ENCODE assay signal across 1 cellular context in the genomic region with DNA sequence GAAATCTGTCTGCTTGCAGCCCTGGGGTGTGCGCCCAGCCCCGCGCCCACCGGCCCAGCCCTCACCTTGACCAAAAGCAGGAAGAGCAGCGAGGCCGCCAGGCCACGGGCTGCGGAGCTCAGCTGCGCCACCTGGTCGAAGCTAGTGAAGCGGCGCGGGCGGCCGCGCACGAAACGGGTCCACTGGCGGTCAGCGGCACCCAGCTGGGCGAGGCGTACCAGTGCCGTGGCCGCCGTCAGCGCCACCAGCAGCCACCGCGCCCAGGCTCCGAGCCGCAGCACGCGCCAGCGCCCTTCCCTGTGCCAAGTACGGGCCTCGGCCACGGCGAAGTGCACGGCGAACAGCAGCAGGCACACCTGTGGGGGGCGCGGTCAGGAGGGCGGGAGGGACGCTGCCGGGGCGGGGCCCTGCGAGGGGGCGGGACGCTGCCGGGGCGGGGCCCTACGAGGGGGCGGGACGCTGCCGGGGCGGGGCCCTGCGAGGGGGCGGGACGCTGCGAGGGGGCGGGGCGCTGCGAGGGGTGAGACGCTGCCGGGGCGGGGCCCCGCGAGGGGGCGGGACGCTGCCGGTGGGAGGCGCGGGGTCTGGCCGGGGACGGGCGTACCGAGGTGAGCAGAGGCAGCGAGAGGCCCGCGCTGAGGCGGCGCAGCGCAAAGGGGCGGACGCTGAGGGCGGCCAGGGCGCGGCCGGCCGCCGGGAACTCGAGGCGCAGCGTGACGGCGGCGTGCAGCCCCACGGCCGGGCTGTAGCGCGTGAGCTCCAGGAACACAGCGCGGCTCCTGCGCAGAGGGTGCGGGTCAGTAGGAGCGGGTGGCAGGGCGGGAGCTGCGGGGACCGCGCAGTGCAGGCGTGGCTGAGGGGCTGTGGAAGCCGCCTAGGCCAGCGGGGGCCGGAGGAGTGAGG.
TF ChIP-seq lines count a peak whose summit lies in the region.

No MANE protein-coding gene starts in this region.

TF ChIP-seq in GM23338, 12 proteins besides CTCF, POLR2A, EP300 and RAD21:
- TF ChIP-seq, protein P1, sequence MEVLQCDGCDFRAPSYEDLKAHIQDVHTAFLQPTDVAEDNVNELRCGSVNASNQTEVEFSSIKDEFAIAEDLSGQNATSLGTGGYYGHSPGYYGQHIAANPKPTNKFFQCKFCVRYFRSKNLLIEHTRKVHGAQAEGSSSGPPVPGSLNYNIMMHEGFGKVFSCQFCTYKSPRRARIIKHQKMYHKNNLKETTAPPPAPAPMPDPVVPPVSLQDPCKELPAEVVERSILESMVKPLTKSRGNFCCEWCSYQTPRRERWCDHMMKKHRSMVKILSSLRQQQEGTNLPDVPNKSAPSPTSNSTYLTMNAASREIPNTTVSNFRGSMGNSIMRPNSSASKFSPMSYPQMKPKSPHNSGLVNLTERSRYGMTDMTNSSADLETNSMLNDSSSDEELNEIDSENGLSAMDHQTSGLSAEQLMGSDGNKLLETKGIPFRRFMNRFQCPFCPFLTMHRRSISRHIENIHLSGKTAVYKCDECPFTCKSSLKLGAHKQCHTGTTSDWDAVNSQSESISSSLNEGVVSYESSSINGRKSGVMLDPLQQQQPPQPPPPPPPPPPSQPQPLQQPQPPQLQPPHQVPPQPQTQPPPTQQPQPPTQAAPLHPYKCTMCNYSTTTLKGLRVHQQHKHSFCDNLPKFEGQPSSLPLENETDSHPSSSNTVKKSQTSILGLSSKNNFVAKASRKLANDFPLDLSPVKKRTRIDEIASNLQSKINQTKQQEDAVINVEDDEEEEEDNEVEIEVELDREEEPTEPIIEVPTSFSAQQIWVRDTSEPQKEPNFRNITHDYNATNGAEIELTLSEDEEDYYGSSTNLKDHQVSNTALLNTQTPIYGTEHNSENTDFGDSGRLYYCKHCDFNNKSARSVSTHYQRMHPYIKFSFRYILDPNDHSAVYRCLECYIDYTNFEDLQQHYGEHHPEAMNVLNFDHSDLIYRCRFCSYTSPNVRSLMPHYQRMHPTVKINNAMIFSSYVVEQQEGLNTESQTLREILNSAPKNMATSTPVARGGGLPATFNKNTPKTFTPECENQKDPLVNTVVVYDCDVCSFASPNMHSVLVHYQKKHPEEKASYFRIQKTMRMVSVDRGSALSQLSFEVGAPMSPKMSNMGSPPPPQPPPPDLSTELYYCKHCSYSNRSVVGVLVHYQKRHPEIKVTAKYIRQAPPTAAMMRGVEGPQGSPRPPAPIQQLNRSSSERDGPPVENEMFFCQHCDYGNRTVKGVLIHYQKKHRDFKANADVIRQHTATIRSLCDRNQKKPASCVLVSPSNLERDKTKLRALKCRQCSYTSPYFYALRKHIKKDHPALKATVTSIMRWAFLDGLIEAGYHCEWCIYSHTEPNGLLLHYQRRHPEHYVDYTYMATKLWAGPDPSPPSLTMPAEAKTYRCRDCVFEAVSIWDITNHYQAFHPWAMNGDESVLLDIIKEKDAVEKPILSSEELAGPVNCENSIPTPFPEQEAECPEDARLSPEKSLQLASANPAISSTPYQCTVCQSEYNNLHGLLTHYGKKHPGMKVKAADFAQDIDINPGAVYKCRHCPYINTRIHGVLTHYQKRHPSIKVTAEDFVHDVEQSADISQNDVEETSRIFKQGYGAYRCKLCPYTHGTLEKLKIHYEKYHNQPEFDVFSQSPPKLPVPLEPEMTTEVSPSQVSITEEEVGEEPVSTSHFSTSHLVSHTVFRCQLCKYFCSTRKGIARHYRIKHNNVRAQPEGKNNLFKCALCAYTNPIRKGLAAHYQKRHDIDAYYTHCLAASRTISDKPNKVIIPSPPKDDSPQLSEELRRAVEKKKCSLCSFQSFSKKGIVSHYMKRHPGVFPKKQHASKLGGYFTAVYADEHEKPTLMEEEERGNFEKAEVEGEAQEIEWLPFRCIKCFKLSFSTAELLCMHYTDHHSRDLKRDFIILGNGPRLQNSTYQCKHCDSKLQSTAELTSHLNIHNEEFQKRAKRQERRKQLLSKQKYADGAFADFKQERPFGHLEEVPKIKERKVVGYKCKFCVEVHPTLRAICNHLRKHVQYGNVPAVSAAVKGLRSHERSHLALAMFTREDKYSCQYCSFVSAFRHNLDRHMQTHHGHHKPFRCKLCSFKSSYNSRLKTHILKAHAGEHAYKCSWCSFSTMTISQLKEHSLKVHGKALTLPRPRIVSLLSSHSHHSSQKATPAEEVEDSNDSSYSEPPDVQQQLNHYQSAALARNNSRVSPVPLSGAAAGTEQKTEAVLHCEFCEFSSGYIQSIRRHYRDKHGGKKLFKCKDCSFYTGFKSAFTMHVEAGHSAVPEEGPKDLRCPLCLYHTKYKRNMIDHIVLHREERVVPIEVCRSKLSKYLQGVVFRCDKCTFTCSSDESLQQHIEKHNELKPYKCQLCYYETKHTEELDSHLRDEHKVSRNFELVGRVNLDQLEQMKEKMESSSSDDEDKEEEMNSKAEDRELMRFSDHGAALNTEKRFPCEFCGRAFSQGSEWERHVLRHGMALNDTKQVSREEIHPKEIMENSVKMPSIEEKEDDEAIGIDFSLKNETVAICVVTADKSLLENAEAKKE (CRISPR knock-in tag; IDR thresholded peaks at IDR 0.05): no peak
